Comparison of ENCODE assay signal across 8 cellular contexts in the genomic region with DNA sequence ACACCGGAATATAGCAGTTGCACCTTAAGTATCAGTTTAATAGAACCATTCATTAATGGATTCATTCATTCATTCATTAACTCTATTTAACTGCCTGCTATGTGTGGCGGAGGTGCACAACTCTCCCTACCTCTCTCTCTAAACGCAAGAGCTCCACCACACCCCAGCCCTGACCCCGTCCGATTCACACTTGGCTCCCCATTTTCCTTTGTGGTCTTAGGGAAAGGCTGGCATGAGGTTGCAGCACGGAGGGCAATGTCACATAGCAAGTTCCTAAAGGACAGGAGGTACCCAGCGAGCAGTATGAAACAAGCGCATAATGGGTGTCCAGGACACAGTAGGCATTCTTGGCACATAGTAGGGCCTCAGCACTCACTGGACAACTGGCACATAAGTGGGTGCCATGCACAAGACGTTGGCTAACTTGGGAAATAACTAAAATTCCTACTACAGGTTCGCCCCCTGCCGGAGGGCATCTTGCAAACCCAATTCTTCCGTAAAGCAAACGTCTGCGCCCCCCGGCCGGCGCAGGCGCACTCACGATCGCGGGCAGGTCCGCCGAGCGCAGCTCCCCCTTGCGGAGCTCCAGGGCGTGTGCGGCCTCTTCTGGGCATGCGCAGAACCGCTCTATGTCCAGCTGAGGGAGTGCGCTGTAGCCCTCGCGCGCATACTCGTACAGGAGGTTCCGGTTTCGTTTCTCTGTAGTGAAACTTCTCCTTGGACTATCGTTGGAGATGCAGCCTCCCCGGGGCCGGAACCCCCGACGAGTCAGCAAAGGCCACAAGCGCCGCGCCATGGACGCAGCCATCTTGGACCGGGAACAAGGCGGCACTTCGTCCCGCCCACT. TPM values are rescaled to one million over a fixed set of nuclear protein-coding genes. Genes with fewer than 3 reads are reported as not detected.
DNase-seq lines count a peak whose midpoint lies in the region; ATAC-seq and TF ChIP-seq lines count a peak whose summit lies in the region.

A gene with protein sequence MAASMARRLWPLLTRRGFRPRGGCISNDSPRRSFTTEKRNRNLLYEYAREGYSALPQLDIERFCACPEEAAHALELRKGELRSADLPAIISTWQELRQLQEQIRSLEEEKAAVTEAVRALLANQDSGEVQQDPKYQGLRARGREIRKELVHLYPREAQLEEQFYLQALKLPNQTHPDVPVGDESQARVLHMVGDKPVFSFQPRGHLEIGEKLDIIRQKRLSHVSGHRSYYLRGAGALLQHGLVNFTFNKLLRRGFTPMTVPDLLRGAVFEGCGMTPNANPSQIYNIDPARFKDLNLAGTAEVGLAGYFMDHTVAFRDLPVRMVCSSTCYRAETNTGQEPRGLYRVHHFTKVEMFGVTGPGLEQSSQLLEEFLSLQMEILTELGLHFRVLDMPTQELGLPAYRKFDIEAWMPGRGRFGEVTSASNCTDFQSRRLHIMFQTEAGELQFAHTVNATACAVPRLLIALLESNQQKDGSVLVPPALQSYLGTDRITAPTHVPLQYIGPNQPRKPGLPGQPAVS (minus strand): TSS at position 835 of the 847 bp plus-strand sequence. CDS start 27 bp downstream, at position 808.

- peak within 1 kb of the TSS; percentile 97 for H3K27ac Mint-ChIP-seq in activated T-helper 2 cell treated with anti-CD3 and anti-CD28 coated beads, Interferon-gamma antibody, Interleukin-2, Interleukin-4, amounts not matched to agents 10 μg/mL and 5 μg/mL and 100 μg/mL, durations not matched to agents 14 hours and 24 hours and 36 hours
- H3K27ac Mint-ChIP-seq in natural killer cell: peak within 1 kb of the TSS; percentile 91 to 99

- H3K36me3 ChIP-seq in H7 (replicated peaks; ENCODE audit: control insufficient read depth, insufficient read depth, low read length): peaks cover 16% of the 10 kb centered on the region

- CTCF ChIA-PET in RWPE1 (lab: Yijun Ruan, JAX): interaction anchor here (0.6 to 1.6 kb wide), 8 partner anchors 11 to 527 kb away, joined by 3 to 9 read pairs (median 4); partner anchors contain the start of gene FAM98C

- peak within 1 kb of the TSS; percentile 94 for H3K4me3 Mint-ChIP-seq in activated T-helper 2 cell treated with anti-CD3 and anti-CD28 coated beads, Interferon-gamma antibody, Interleukin-2, Interleukin-4, amounts not matched to agents 10 μg/mL and 5 μg/mL and 100 μg/mL, durations not matched to agents 14 hours and 24 hours and 36 hours (ENCODE audit: low read depth)
- H3K4me3 Mint-ChIP-seq in natural killer cell: peak within 1 kb of the TSS; percentile 96

- DNase-seq in ELF-1 (ENCODE audit: low read depth, low spot score): peak; percentile 98
- peak; percentile 99 for DNase-seq in H7
- DNase-seq in LoVo (ENCODE audit: low spot score): peak; percentile 96
- peak; percentile 98 for DNase-seq in RWPE1 (ENCODE audit: low spot score)
- peak; percentile 92 for DNase-seq in activated T-helper 2 cell treated with anti-CD3 and anti-CD28 coated beads, Interferon-gamma antibody, Interleukin-2, Interleukin-4, amounts not matched to agents 10 μg/mL and 5 μg/mL and 100 μg/mL, durations not matched to agents 14 hours and 24 hours and 36 hours (ENCODE audit: low spot score)
- peak; percentile 95 for DNase-seq in fibroblast of peridontal ligament (ENCODE audit: extremely low read depth)
- DNase-seq in natural killer cell: no peak
- DNase-seq in stimulated activated naive CD8-positive, alpha-beta T cell treated with anti-CD3 and anti-CD28 coated beads, Interleukin-15, Interleukin-2, amounts not matched to agents 100 U/mL and 50 U/mL, for 24 hours: peak; percentile 91

- TF ChIP-seq CTCF in RWPE1 (conservative IDR thresholded peaks at IDR 0.05; ENCODE audit: low read depth) (peak; percentile 99), natural killer cell (IDR thresholded peaks at IDR 0.05) (peak; percentile 100)

- POLR2A ChIA-PET in RWPE1 (lab: Yijun Ruan, JAX; ENCODE audit: low non-redundant PET): interaction anchor here (0.5 to 1.6 kb wide), 5 partner anchors 10 to 81 kb away, joined by 3 to 8 read pairs (median 3); partner anchors contain the start of genes NFKBIB and SIRT2

- ATAC-seq in natural killer cell: peak; percentile 67 to 87 (median 68)
- ATAC-seq in stimulated activated naive CD8-positive, alpha-beta T cell treated with anti-CD3 and anti-CD28 coated beads, Interleukin-15, Interleukin-2, amounts not matched to agents 100 U/mL and 50 U/mL, for 24 hours: peak; percentile 68

- H3K27ac ChIP-seq in RWPE1: peak within 1 kb of the TSS; percentile 89

- peaks cover 29% of the 10 kb centered on the region for H3K4me1 Mint-ChIP-seq in activated T-helper 2 cell treated with anti-CD3 and anti-CD28 coated beads, Interferon-gamma antibody, Interleukin-2, Interleukin-4, amounts not matched to agents 10 μg/mL and 5 μg/mL and 100 μg/mL, durations not matched to agents 14 hours and 24 hours and 36 hours (ENCODE audit: low read depth)
- peaks cover 52 to 70% of the 10 kb centered on the region in 2 donors for H3K4me1 Mint-ChIP-seq in natural killer cell

- peaks cover 8% of the 10 kb centered on the region for H3K9me3 Mint-ChIP-seq in activated T-helper 2 cell treated with anti-CD3 and anti-CD28 coated beads, Interferon-gamma antibody, Interleukin-2, Interleukin-4, amounts not matched to agents 10 μg/mL and 5 μg/mL and 100 μg/mL, durations not matched to agents 14 hours and 24 hours and 36 hours
- H3K9me3 Mint-ChIP-seq in natural killer cell: no peaks in the 10 kb centered on the region

- H3K27me3 Mint-ChIP-seq in activated T-helper 2 cell treated with anti-CD3 and anti-CD28 coated beads, Interferon-gamma antibody, Interleukin-2, Interleukin-4, amounts not matched to agents 10 μg/mL and 5 μg/mL and 100 μg/mL, durations not matched to agents 14 hours and 24 hours and 36 hours (ENCODE audit: low read depth): no peaks in the 10 kb centered on the region
- H3K27me3 Mint-ChIP-seq in natural killer cell (ENCODE audit: low read depth in 2 of 2): no peaks in the 10 kb centered on the region

- peak within 1 kb of the TSS; percentile 97 for H3K4me3 ChIP-seq in H7 (ENCODE audit: insufficient read depth, low read depth, low read length)

- intact Hi-C loops in activated T-helper 2 cell treated with anti-CD3 and anti-CD28 coated beads, Interferon-gamma antibody, Interleukin-2, Interleukin-4, amounts not matched to agents 10 μg/mL and 5 μg/mL and 100 μg/mL, durations not matched to agents 14 hours and 24 hours and 36 hours (cut with micrococcal nuclease): loop anchor here (1.0 to 5.0 kb wide), 5 partner anchors 31 to 556 kb away; partner anchors contain the start of genes NFKBIB, PSMD8 and SIRT2
- intact Hi-C loops in natural killer cell (cut with micrococcal nuclease): loop anchor here (1.0 to 10.0 kb wide), 8 partner anchors 31 to 527 kb away; partner anchors contain the start of genes ECH1, FAM98C, NFKBIB and SIRT2

- H3K36me3 Mint-ChIP-seq in activated T-helper 2 cell treated with anti-CD3 and anti-CD28 coated beads, Interferon-gamma antibody, Interleukin-2, Interleukin-4, amounts not matched to agents 10 μg/mL and 5 μg/mL and 100 μg/mL, durations not matched to agents 14 hours and 24 hours and 36 hours (ENCODE audit: low read depth): peaks cover 38% of the 10 kb centered on the region
- H3K36me3 Mint-ChIP-seq in natural killer cell: no peaks in the 10 kb centered on the region

- no peaks in the 10 kb centered on the region for H3K27me3 ChIP-seq in H7 (ENCODE audit: control insufficient read depth, insufficient read depth, low read length)

RNA-seq across cellular contexts. Expression of the gene that starts here (rescaled TPM):
- total RNA-seq in H7 (2014; rRNA removed; shearing (Covaris generic)): 65.9 and 75.6 TPM in 2 replicates
- 41.1 and 45.2 TPM in 2 replicates for total RNA-seq in activated T-helper 2 cell treated with anti-CD3 and anti-CD28 coated beads, Interferon-gamma antibody, Interleukin-2, Interleukin-4, amounts not matched to agents 10 μg/mL and 5 μg/mL and 100 μg/mL, durations not matched to agents 14 hours and 24 hours and 36 hours
- 10 to 100 TPM; 25.4 to 53.0 (median 38.9) TPM for total RNA-seq in natural killer cell
